In genomic region chr7:84640637-84641036, GRCh38 we compare ENCODE assay signal across 23 cellular contexts.
"Had no signal": no experiment of that assay in that cellular context is flagged by ENCODE, and none has a peak within 500 bp of the region (broad histone marks: within the 10 kb centered on the region; RNA-seq: fewer than 3 reads in every experiment).

No MANE protein-coding gene starts in this region.

- H3K27ac Mint-ChIP-seq: dendritic cell treated with granulocyte-macrophage colony-stimulating factor and Interleukin-4, amounts not matched to agents 40 ng/mL and 50 ng/mL, for 4 days; effector memory CD8-positive, alpha-beta T cell; naive B cell; nephron had no signal

- H3K4me3 ChIP-seq: esophagus squamous epithelium, gastroesophageal sphincter, left ventricle myocardium inferior, lung, stomach, thoracic aorta had no signal

- H3K27me3 ChIP-seq: esophagus squamous epithelium, gastroesophageal sphincter, neutrophil, stomach had no signal

- H3K36me3 ChIP-seq: esophagus squamous epithelium, gastroesophageal sphincter, left ventricle myocardium inferior, neutrophil, stomach, thoracic aorta had no signal

- DNase-seq: effector memory CD8-positive, alpha-beta T cell; esophagus squamous epithelium; foreskin fibroblast; glutamatergic neuron; kidney; left cardiac atrium; left ventricle myocardium inferior; mesenchymal stem cell; naive B cell; posterior cingulate gyrus; small intestine; stimulated activated CD4-positive, alpha-beta T cell treated with anti-CD3 and anti-CD28 coated beads, Interleukin-12 subunit alpha, Interleukin-12 subunit beta, amount 100 ng/mL, for 4 hours; stimulated activated naive CD4-positive, alpha-beta T cell; stomach; substantia nigra; trophoblast cell had no signal

- H3K36me3 Mint-ChIP-seq: naive B cell had no signal

- H3K27ac ChIP-seq: esophagus squamous epithelium, gastroesophageal sphincter, left ventricle myocardium inferior, neutrophil, stomach, thoracic aorta had no signal

- ATAC-seq: effector memory CD8-positive, alpha-beta T cell; gastroesophageal sphincter; left cardiac atrium; sciatic nerve had no signal

- H3K9me3 ChIP-seq: esophagus squamous epithelium, neutrophil, stomach, thoracic aorta had no signal

- H3K4me1 ChIP-seq: esophagus squamous epithelium, stomach had no signal

- H3K27me3 Mint-ChIP-seq: dendritic cell treated with granulocyte-macrophage colony-stimulating factor and Interleukin-4, amounts not matched to agents 40 ng/mL and 50 ng/mL, for 4 days; effector memory CD8-positive, alpha-beta T cell; naive B cell had no signal

- H3K4me1 Mint-ChIP-seq: naive B cell had no signal

- H3K4me3 Mint-ChIP-seq: dendritic cell treated with granulocyte-macrophage colony-stimulating factor and Interleukin-4, amounts not matched to agents 40 ng/mL and 50 ng/mL, for 4 days; effector memory CD8-positive, alpha-beta T cell; naive B cell; nephron had no signal
